ENCODE assay signal across 18 cellular contexts in the genomic region with DNA sequence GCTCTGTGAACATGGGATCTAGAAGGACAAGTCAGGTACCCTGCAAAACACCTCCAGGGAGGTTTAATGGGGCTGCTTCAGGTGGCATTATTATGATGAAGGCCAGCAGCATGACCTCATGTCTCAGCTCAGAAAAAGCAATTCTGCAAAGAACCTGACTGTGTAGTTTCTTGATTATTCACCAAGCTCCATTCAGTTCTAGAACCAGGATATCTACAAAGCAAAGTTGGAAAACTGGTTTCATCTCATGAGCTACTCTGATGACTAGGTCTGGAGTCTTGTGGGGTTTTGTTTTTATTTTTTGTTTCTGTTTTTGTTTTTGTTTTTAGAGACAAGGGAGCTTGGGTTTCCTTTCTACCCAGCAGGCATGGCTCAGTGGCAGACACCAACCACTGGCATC. TPM values are rescaled to one million over a fixed set of nuclear protein-coding genes. Genes with fewer than 3 reads are reported as not detected.
DNase-seq lines count a peak whose midpoint lies in the region; ATAC-seq, FAIRE-seq and TF ChIP-seq lines count a peak whose summit lies in the region.
"Had no signal": no experiment of that assay in that cellular context is flagged by ENCODE, and none has a peak within 500 bp of the region (broad histone marks: within the 10 kb centered on the region; RNA-seq: fewer than 3 reads in every experiment).

No MANE protein-coding gene starts in this region.

- no peaks in the 10 kb centered on the region for H3K27me3 Mint-ChIP-seq in T-helper 2 cell treated with Interferon-gamma antibody and Interleukin-4, amounts not matched to agents 5 μg/mL and 100 μg/mL, for 36 hours (ENCODE audit: low read depth)

- ATAC-seq in HG02798 (IDR thresholded peaks at IDR 0.05; ENCODE audit: poor library complexity, unreplicated experiment): peak; percentile 27
- ATAC-seq in K562: no peak
- no peak for ATAC-seq in GM18858 (IDR thresholded peaks at IDR 0.05; ENCODE audit: unreplicated experiment)

- no peaks in the 10 kb centered on the region for H3K27me3 ChIP-seq in K562 (ENCODE audit: control insufficient read depth in 2 of 2, insufficient read depth in 2 of 2, low read length in 2 of 2)
- H3K27me3 ChIP-seq: Peyer's patch had no signal

- H3K9me1 ChIP-seq in K562 (ENCODE audit: control insufficient read depth, insufficient read depth, low read length): no peaks in the 10 kb centered on the region

- H3K4me1 Mint-ChIP-seq in T-helper 2 cell treated with Interferon-gamma antibody and Interleukin-4, amounts not matched to agents 5 μg/mL and 100 μg/mL, for 36 hours (ENCODE audit: low read depth): peaks cover 13% of the 10 kb centered on the region

- BruUV-seq in K562 (replicated peaks; lab: Mats Ljungman, UMichigan): no TSS peak

- H3K9ac ChIP-seq in K562 (ENCODE audit: insufficient read depth in 1 of 2, low read depth in 2 of 2, low read length in 2 of 2): no peak overlapping the region

- no peaks in the 10 kb centered on the region for H3K79me2 ChIP-seq in K562 (ENCODE audit: control insufficient read depth, insufficient read depth, low read length)

- no peak overlapping the region for H2AFZ ChIP-seq in K562 (ENCODE audit: low read depth, low read length)

- peaks cover 8 to 12% of the 10 kb centered on the region in 2 experiments; a peak in 4 of 5 replicates for H3K4me1 ChIP-seq in K562 (replicated peaks in 1 of 2; ENCODE audit: control insufficient read depth in 2 of 2, insufficient read depth in 2 of 2, low read length in 2 of 2)

- no peak overlapping the region for H3K4me3 Mint-ChIP-seq in T-helper 2 cell treated with Interferon-gamma antibody and Interleukin-4, amounts not matched to agents 5 μg/mL and 100 μg/mL, for 36 hours

- no peaks in the 10 kb centered on the region for H3K9me3 ChIP-seq in K562 (replicated peaks; ENCODE audit: control insufficient read depth, insufficient read depth, low read depth, low read length)
- H3K9me3 ChIP-seq: Peyer's patch had no signal

- no peaks in the 10 kb centered on the region for H3K36me3 Mint-ChIP-seq in T-helper 2 cell treated with Interferon-gamma antibody and Interleukin-4, amounts not matched to agents 5 μg/mL and 100 μg/mL, for 36 hours (ENCODE audit: low read depth)

- POLR2A ChIA-PET in K562 (lab: Yijun Ruan, JAX): interaction anchor here (0.8 to 1.2 kb wide), 2 partner anchors 18 to 23 kb away, joined by 3 read pairs; no protein-coding TSS in a partner anchor

- no peaks in the 10 kb centered on the region for H4K20me1 ChIP-seq in K562 (replicated peaks; ENCODE audit: control insufficient read depth, insufficient read depth, low read length)

- intact Hi-C loops in K562 (cut with micrococcal nuclease): loop anchor here (2.0 to 5.0 kb wide), 3 partner anchors 19 to 161 kb away; a partner anchor contains a TSS

- H3K27ac ChIP-seq in K562 (ENCODE audit: extremely low read depth, low read depth, low read length): no peak overlapping the region
- H3K27ac ChIP-seq: HL-60, Peyer's patch had no signal

- no peak overlapping the region for H3K4me3 ChIP-seq in K562
- H3K4me3 ChIP-seq: Peyer's patch had no signal

- no peak for TF ChIP-seq RAD21 in K562 (CRISPR knock-in tag; conservative IDR thresholded peaks at IDR 0.05 in 1 of 2, IDR thresholded peaks at IDR 0.05 in 1 of 2)

- 0 out of 3 replicates have a peak, but pooled peaks cover 2% of the 10 kb centered on the region for H3K36me3 ChIP-seq in K562 (ENCODE audit: control insufficient read depth, insufficient read depth, low read length)
- H3K36me3 ChIP-seq: Peyer's patch had no signal

- CTCF ChIA-PET in K562 (lab: Yijun Ruan, JAX; ENCODE audit: low intra/inter-chr PET ratio): interaction anchor here (1.4 kb wide), 1 partner anchor 90 kb away, joined by 4 read pairs; no protein-coding TSS in a partner anchor

- no peaks in the 10 kb centered on the region for H3K9me3 Mint-ChIP-seq in T-helper 2 cell treated with Interferon-gamma antibody and Interleukin-4, amounts not matched to agents 5 μg/mL and 100 μg/mL, for 36 hours

- no peak for TF ChIP-seq EP300 in K562 (IDR thresholded peaks at IDR 0.05; ENCODE audit: low read length)

- in situ Hi-C loops in K562 (cut with MboI) (no loop called here), GM13977 (cut with MboI; ENCODE audit: low pct_unique_long_range_greater_than_20kb, low sequenced_read_pairs, unreplicated experiment) (no loop called here)

- peak overlapping the region; percentile 36 for H3K27ac Mint-ChIP-seq in T-helper 2 cell treated with Interferon-gamma antibody and Interleukin-4, amounts not matched to agents 5 μg/mL and 100 μg/mL, for 36 hours

- TF ChIP-seq CTCF in K562 (IDR thresholded peaks at IDR 0.05 in 2 of 3, conservative IDR thresholded peaks at IDR 0.05 in 1 of 3; ENCODE audit: insufficient read depth in 2 of 3, low read depth in 1 of 3, low read length in 3 of 3): no peak
- TF ChIP-seq CTCF in GM13977 (IDR thresholded peaks at IDR 0.05; ENCODE audit: extremely low read depth, insufficient read depth, missing control alignments): no peak

- no peak for TF ChIP-seq POLR2A in K562 (conservative IDR thresholded peaks at IDR 0.05)

- H3K4me2 ChIP-seq in K562 (ENCODE audit: insufficient read depth, low read length): no peak overlapping the region

- FAIRE-seq in K562 (lab: Jason Lieb, UNC): peak; percentile 70
- FAIRE-seq: A204.1 had no signal

- no peak for DNase-seq in T-helper 2 cell treated with Interferon-gamma antibody and Interleukin-4, amounts not matched to agents 5 μg/mL and 100 μg/mL, for 36 hours (ENCODE audit: low spot score)
- DNase-seq in T-helper 2 cell (no peak), K562 (ENCODE audit: extremely low read depth in 1 of 4, low spot score in 3 of 4) (no peak), kidney tubule cell (ENCODE audit: low spot score) (peak; percentile 15), SKM-1 treated with dmso at 0.1 percent for 144 hours (lab: John Stamatoyannopoulos, UW; ENCODE audit: unreplicated experiment) (no peak), GM13977 (ENCODE audit: low spot score) (no peak)
- DNase-seq: COR-L47, DMS153, HCEC 1CT, NCI-H1092 treated with DMSO at 0.1 percent for 48 hours, NCI-H1694, NCI-H2171, NCI-H510A had no signal

TF ChIP-seq in K562, 482 proteins besides CTCF, POLR2A, EP300 and RAD21:
- TF ChIP-seq ZNF766 (CRISPR knock-in tag; conservative IDR thresholded peaks at IDR 0.05) (no peak), HNRNPH1 (optimal IDR thresholded peaks at IDR 0.05; ENCODE audit: low read depth, low read length) (no peak)
- TF ChIP-seq, protein P1, sequence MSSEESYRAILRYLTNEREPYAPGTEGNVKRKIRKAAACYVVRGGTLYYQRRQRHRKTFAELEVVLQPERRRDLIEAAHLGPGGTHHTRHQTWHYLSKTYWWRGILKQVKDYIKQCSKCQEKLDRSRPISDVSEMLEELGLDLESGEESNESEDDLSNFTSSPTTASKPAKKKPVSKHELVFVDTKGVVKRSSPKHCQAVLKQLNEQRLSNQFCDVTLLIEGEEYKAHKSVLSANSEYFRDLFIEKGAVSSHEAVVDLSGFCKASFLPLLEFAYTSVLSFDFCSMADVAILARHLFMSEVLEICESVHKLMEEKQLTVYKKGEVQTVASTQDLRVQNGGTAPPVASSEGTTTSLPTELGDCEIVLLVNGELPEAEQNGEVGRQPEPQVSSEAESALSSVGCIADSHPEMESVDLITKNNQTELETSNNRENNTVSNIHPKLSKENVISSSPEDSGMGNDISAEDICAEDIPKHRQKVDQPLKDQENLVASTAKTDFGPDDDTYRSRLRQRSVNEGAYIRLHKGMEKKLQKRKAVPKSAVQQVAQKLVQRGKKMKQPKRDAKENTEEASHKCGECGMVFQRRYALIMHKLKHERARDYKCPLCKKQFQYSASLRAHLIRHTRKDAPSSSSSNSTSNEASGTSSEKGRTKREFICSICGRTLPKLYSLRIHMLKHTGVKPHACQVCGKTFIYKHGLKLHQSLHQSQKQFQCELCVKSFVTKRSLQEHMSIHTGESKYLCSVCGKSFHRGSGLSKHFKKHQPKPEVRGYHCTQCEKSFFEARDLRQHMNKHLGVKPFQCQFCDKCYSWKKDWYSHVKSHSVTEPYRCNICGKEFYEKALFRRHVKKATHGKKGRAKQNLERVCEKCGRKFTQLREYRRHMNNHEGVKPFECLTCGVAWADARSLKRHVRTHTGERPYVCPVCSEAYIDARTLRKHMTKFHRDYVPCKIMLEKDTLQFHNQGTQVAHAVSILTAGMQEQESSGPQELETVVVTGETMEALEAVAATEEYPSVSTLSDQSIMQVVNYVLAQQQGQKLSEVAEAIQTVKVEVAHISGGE (CRISPR knock-in tag; IDR thresholded peaks at IDR 0.05): 0 out of 6 replicates have a peak, but pooled peaks of 1 of the 3 experiments have one; percentile 19

RNA-seq across cellular contexts. Expression of a gene that starts 19.0 kb away (rescaled TPM):
- 41.7 and 83.3 TPM in 2 replicates for total RNA-seq in K562 (2011; cell fraction: chromatin; rRNA removed; ENCODE audit: low replicate concordance)
- 27.2 and 27.9 TPM in 2 replicates for total RNA-seq in K562 (2011; cell fraction: nucleolus; rRNA removed)
- 50.4 and 79.2 TPM in 2 replicates for total RNA-seq in K562 (2011; cell fraction: nucleoplasm; rRNA removed)
- total RNA-seq in K562 (2014; rRNA removed): 2.4 and 2.7 TPM in 2 replicates
- total RNA-seq in K562 (2014; rRNA removed; fragmentation: Illumina TruSeq; extraction: Trizol): 3.7 and 4.3 TPM in 2 replicates
- total RNA-seq in K562 (2015; rRNA removed; fragmentation: Illumina TruSeq; extraction: Trizol): 4.6 and 5.4 TPM in 2 replicates
- total RNA-seq in K562 (2021): 3.6 and 5.9 TPM in 2 replicates
- 1.9 and 2.2 TPM in 2 replicates for polyA plus RNA-seq in K562 (2011; rRNA removed)
- polyA plus RNA-seq in K562 (2011; cell fraction: cytosol; rRNA removed): 0.91 and 1.2 TPM in 2 replicates
- polyA plus RNA-seq in K562 (2011; cell fraction: nucleus; rRNA removed): 3.4 and 4.8 TPM in 2 replicates
- 1.3 and 2.2 TPM in 2 replicates for polyA plus RNA-seq in K562 (2012)
- polyA plus RNA-seq in K562 (2014; fragmentation: Illumina TruSeq; extraction: Trizol): 1.1 and 1.5 TPM in 2 replicates
- under 1 TPM; 0.14 to 0.66 TPM for polyA plus RNA-seq in K562 (2014; fragmentation: Nextera tagmentation; extraction: Ambion mirVana)
- 2.0 and 4.2 TPM in 2 replicates for polyA plus RNA-seq in K562 (2014; rRNA removed)
- polyA minus RNA-seq in K562 (2011; rRNA and poly(A)+ RNA removed): 14.2 and 17.4 TPM in 2 replicates
- polyA minus RNA-seq in K562 (2011; cell fraction: cytosol; rRNA and poly(A)+ RNA removed): 1.7 and 4.7 TPM in 2 replicates
- polyA minus RNA-seq in K562 (2011; cell fraction: nucleus; rRNA and poly(A)+ RNA removed): 7.4 and 15.3 TPM in 2 replicates
